ENCODE assay signal across 19 cellular contexts in genomic region chr13:74090869-74091605, GRCh38. TPM values are rescaled to one million over a fixed set of nuclear protein-coding genes. Genes with fewer than 3 reads are reported as not detected.
DNase-seq lines count a peak whose midpoint lies in the region; ATAC-seq and TF ChIP-seq lines count a peak whose summit lies in the region.
"Had no signal": no experiment of that assay in that cellular context is flagged by ENCODE, and none has a peak within 500 bp of the region (broad histone marks: within the 10 kb centered on the region; RNA-seq: fewer than 3 reads in every experiment).

No MANE protein-coding gene starts in this region.

- peaks cover 82% of the 10 kb centered on the region for H3K4me1 Mint-ChIP-seq in activated naive CD4-positive, alpha-beta T cell treated with anti-CD3 and anti-CD28 coated beads, Interleukin-2, amount 50 U/mL, for 24 hours
- H3K4me1 Mint-ChIP-seq in T-cell (peaks cover 79 to 80% (median 80%) of the 10 kb centered on the region in 3 donors), osteocyte (ENCODE audit: unreplicated experiment) (peaks cover 19% of the 10 kb centered on the region), WTC11 (peaks cover 15% of the 10 kb centered on the region)
- peaks cover 80% of the 10 kb centered on the region for H3K4me1 Mint-ChIP-seq in stimulated activated naive CD8-positive, alpha-beta T cell treated with anti-CD3 and anti-CD28 coated beads, Interleukin-15, Interleukin-2, amounts not matched to agents 100 ng/mL and 50 ng/mL, for 24 hours (ENCODE audit: low read depth)

- H3K9me3 Mint-ChIP-seq in activated naive CD4-positive, alpha-beta T cell treated with anti-CD3 and anti-CD28 coated beads, Interleukin-2, amount 50 U/mL, for 24 hours, result no peaks in the 10 kb centered on the region
- H3K9me3 Mint-ChIP-seq in T-cell (no peaks in the 10 kb centered on the region), osteocyte (ENCODE audit: unreplicated experiment) (peaks cover 3% of the 10 kb centered on the region), WTC11 (no peaks in the 10 kb centered on the region)
- H3K9me3 Mint-ChIP-seq in stimulated activated naive CD8-positive, alpha-beta T cell treated with anti-CD3 and anti-CD28 coated beads, Interleukin-15, Interleukin-2, amounts not matched to agents 100 ng/mL and 50 ng/mL, for 24 hours, result no peaks in the 10 kb centered on the region

- CTCF ChIA-PET in T-cell (lab: Charles Lee), result interaction anchor here (0.6 to 1.6 kb wide), 10 partner anchors 9 to 323 kb away, joined by 3 to 14 read pairs (median 4); no protein-coding TSS in a partner anchor
- CTCF ChIA-PET in WTC11 (lab: Charles Lee), result interaction anchor here (0.7 kb wide), 1 partner anchor 196 kb away, joined by 3 read pairs; no protein-coding TSS in a partner anchor

- ATAC-seq in T-cell (replicated peaks in 1 of 4), result peak in 2 of 4 experiments; percentile 52 to 65
- ATAC-seq in HG03025 (IDR thresholded peaks at IDR 0.05; ENCODE audit: low FRiP score, unreplicated experiment), result no peak
- no peak for ATAC-seq in WTC11
- ATAC-seq: left ventricle myocardium superior had no signal

- H3K9me3 ChIP-seq in effector memory CD4-positive, alpha-beta T cell (ENCODE audit: control insufficient read depth, low read length), result no peaks in the 10 kb centered on the region
- H3K9me3 ChIP-seq: HAP-1, uterus had no signal

- peaks cover 25% of the 10 kb centered on the region for H3K4me1 ChIP-seq in effector memory CD4-positive, alpha-beta T cell (ENCODE audit: control insufficient read depth, insufficient read depth, low read length, poor library complexity, severe bottlenecking)
- H3K4me1 ChIP-seq: HAP-1, parathyroid adenoma, uterus had no signal

- no peak for TF ChIP-seq CTCF in osteocyte (IDR thresholded peaks at IDR 0.05)
- no peak for TF ChIP-seq CTCF in WTC11 (IDR thresholded peaks at IDR 0.05)

- peak overlapping the region; percentile 33 for H3K27ac ChIP-seq in effector memory CD4-positive, alpha-beta T cell (ENCODE audit: insufficient read depth, low read length, poor library complexity, severe bottlenecking)
- H3K27ac ChIP-seq: parathyroid adenoma, PC-9, uterus had no signal

- peaks cover 8% of the 10 kb centered on the region for H3K36me3 Mint-ChIP-seq in activated naive CD4-positive, alpha-beta T cell treated with anti-CD3 and anti-CD28 coated beads, Interleukin-2, amount 50 U/mL, for 24 hours
- peaks cover 7% of the 10 kb centered on the region for H3K36me3 Mint-ChIP-seq in T-cell
- peaks cover 8% of the 10 kb centered on the region for H3K36me3 Mint-ChIP-seq in stimulated activated naive CD8-positive, alpha-beta T cell treated with anti-CD3 and anti-CD28 coated beads, Interleukin-15, Interleukin-2, amounts not matched to agents 100 ng/mL and 50 ng/mL, for 24 hours (ENCODE audit: low read depth)
- H3K36me3 Mint-ChIP-seq in osteocyte (ENCODE audit: unreplicated experiment), result no peaks in the 10 kb centered on the region
- no peaks in the 10 kb centered on the region for H3K36me3 Mint-ChIP-seq in WTC11

- no peak overlapping the region for H3K4me3 ChIP-seq in effector memory CD4-positive, alpha-beta T cell (ENCODE audit: insufficient read depth, low read depth, low read length, poor library complexity, severe bottlenecking)
- H3K4me3 ChIP-seq: HAP-1, PC-9, uterus had no signal

- H3K27ac Mint-ChIP-seq in activated naive CD4-positive, alpha-beta T cell treated with anti-CD3 and anti-CD28 coated beads, Interleukin-2, amount 50 U/mL, for 24 hours, result peak overlapping the region; percentile 96
- peak overlapping the region; percentile 88 to 89 for H3K27ac Mint-ChIP-seq in T-cell
- peak overlapping the region; percentile 91 for H3K27ac Mint-ChIP-seq in stimulated activated naive CD8-positive, alpha-beta T cell treated with anti-CD3 and anti-CD28 coated beads, Interleukin-15, Interleukin-2, amounts not matched to agents 100 ng/mL and 50 ng/mL, for 24 hours
- H3K27ac Mint-ChIP-seq in osteocyte (ENCODE audit: unreplicated experiment), result no peak overlapping the region
- H3K27ac Mint-ChIP-seq in WTC11, result no peak overlapping the region

- no peaks in the 10 kb centered on the region for H3K27me3 ChIP-seq in effector memory CD4-positive, alpha-beta T cell (replicated peaks; ENCODE audit: control insufficient read depth, insufficient read depth, low read length, poor library complexity, severe bottlenecking)
- H3K27me3 ChIP-seq: uterus had no signal

- H3K36me3 ChIP-seq in effector memory CD4-positive, alpha-beta T cell (ENCODE audit: control insufficient read depth, insufficient read depth, low read length), result no peaks in the 10 kb centered on the region
- H3K36me3 ChIP-seq: HAP-1, uterus had no signal

- H3K27me3 Mint-ChIP-seq in activated naive CD4-positive, alpha-beta T cell treated with anti-CD3 and anti-CD28 coated beads, Interleukin-2, amount 50 U/mL, for 24 hours, result no peaks in the 10 kb centered on the region
- H3K27me3 Mint-ChIP-seq in T-cell (no peaks in the 10 kb centered on the region), osteocyte (ENCODE audit: unreplicated experiment) (no peaks in the 10 kb centered on the region), WTC11 (ENCODE audit: low read depth) (no peaks in the 10 kb centered on the region)
- no peaks in the 10 kb centered on the region for H3K27me3 Mint-ChIP-seq in stimulated activated naive CD8-positive, alpha-beta T cell treated with anti-CD3 and anti-CD28 coated beads, Interleukin-15, Interleukin-2, amounts not matched to agents 100 ng/mL and 50 ng/mL, for 24 hours

- POLR2A ChIA-PET in T-cell (lab: Charles Lee) (interaction anchor here (0.6 to 1.3 kb wide), 10 partner anchors 24 to 1550 kb away, joined by 3 to 10 read pairs (median 4); no protein-coding TSS in a partner anchor), WTC11 (lab: Charles Lee) (interaction anchor here (0.6 kb wide), 1 partner anchor 96 kb away, joined by 3 read pairs; no protein-coding TSS in a partner anchor)

- H3K4me3 Mint-ChIP-seq in activated naive CD4-positive, alpha-beta T cell treated with anti-CD3 and anti-CD28 coated beads, Interleukin-2, amount 50 U/mL, for 24 hours, result peak overlapping the region; percentile 68
- peak overlapping the region; percentile 32 to 39 (median 38) for H3K4me3 Mint-ChIP-seq in T-cell
- H3K4me3 Mint-ChIP-seq in stimulated activated naive CD8-positive, alpha-beta T cell treated with anti-CD3 and anti-CD28 coated beads, Interleukin-15, Interleukin-2, amounts not matched to agents 100 ng/mL and 50 ng/mL, for 24 hours, result peak overlapping the region; percentile 70
- no peak overlapping the region for H3K4me3 Mint-ChIP-seq in osteocyte (ENCODE audit: unreplicated experiment)
- H3K4me3 Mint-ChIP-seq in WTC11, result no peak overlapping the region

- no peak for DNase-seq in activated naive CD4-positive, alpha-beta T cell treated with anti-CD3 and anti-CD28 coated beads, Interleukin-2, amount 50 U/mL, for 16 hours
- no peak for DNase-seq in T-cell
- DNase-seq in effector memory CD4-positive, alpha-beta T cell, result no peak
- DNase-seq in osteocyte (ENCODE audit: extremely low spot score, unreplicated experiment), result no peak
- no peak for DNase-seq in WTC11 (ENCODE audit: low spot score)
- DNase-seq: amygdala; COR-L47; effector CD8-positive, alpha-beta T cell; left ventricle myocardium superior; NCI-H1417; NCI-H69; PC-9; substantia nigra; uterus had no signal

TF ChIP-seq in WTC11, 78 proteins besides CTCF, POLR2A, EP300 and RAD21 (continues in another document):
- TF ChIP-seq ZNF396 (CRISPR knock-in tag; IDR thresholded peaks at IDR 0.05; ENCODE audit: borderline replicate concordance), result no peak
- no peak for TF ChIP-seq PRRX2 (CRISPR knock-in tag; IDR thresholded peaks at IDR 0.05)
- no peak for TF ChIP-seq ZBTB21 (CRISPR knock-in tag; IDR thresholded peaks at IDR 0.05; ENCODE audit: borderline replicate concordance)
- TF ChIP-seq JAZF1 (CRISPR knock-in tag; IDR thresholded peaks at IDR 0.05), result no peak
- no peak for TF ChIP-seq ZNF219 (CRISPR knock-in tag; IDR thresholded peaks at IDR 0.05; ENCODE audit: borderline replicate concordance)
- TF ChIP-seq, protein P1, sequence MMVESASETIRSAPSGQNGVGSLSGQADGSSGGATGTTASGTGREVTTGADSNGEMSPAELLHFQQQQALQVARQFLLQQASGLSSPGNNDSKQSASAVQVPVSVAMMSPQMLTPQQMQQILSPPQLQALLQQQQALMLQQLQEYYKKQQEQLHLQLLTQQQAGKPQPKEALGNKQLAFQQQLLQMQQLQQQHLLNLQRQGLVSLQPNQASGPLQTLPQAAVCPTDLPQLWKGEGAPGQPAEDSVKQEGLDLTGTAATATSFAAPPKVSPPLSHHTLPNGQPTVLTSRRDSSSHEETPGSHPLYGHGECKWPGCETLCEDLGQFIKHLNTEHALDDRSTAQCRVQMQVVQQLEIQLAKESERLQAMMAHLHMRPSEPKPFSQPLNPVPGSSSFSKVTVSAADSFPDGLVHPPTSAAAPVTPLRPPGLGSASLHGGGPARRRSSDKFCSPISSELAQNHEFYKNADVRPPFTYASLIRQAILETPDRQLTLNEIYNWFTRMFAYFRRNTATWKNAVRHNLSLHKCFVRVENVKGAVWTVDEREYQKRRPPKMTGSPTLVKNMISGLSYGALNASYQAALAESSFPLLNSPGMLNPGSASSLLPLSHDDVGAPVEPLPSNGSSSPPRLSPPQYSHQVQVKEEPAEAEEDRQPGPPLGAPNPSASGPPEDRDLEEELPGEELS (CRISPR knock-in tag; IDR thresholded peaks at IDR 0.05), result no peak
- no peak for TF ChIP-seq ZNF121 (CRISPR knock-in tag; IDR thresholded peaks at IDR 0.05)

RNA-seq across cellular contexts. Expression of gene KLF12, which starts 43.2 kb away (rescaled TPM):
- total RNA-seq in T-cell (100 to 1,000 TPM in 1 of 5 donors, 10 to 100 TPM in 4; 60.2 to 112 (median 64.7) TPM), osteocyte (30.7 and 31.1 TPM in 2 replicates), WTC11 (2021) (7.7 to 8.5 TPM (median 8.3 TPM) in 3 replicates)

Comparison
In these comparisons a context has a peak if more than half of its experiments do, and no peak if none do; other contexts are left out.
1. H3K27ac Mint-ChIP-seq: peak in activated naive CD4-positive, alpha-beta T cell treated with anti-CD3 and anti-CD28 coated beads, Interleukin-2, amount 50 U/mL, for 24 hours (single experiment), T-cell (2 of 2) and stimulated activated naive CD8-positive, alpha-beta T cell treated with anti-CD3 and anti-CD28 coated beads, Interleukin-15, Interleukin-2, amounts not matched to agents 100 ng/mL and 50 ng/mL, for 24 hours (single experiment); none in osteocyte (single experiment) and WTC11 (single experiment).
2. H3K4me3 Mint-ChIP-seq: peak in activated naive CD4-positive, alpha-beta T cell treated with anti-CD3 and anti-CD28 coated beads, Interleukin-2, amount 50 U/mL, for 24 hours (single experiment), T-cell (3 of 3) and stimulated activated naive CD8-positive, alpha-beta T cell treated with anti-CD3 and anti-CD28 coated beads, Interleukin-15, Interleukin-2, amounts not matched to agents 100 ng/mL and 50 ng/mL, for 24 hours (single experiment); none in osteocyte (single experiment) and WTC11 (single experiment).